ENCODE assay signal across 31 cellular contexts in genomic region chr6:39638126-39638822, GRCh38.
"Had no signal": no experiment of that assay in that cellular context is flagged by ENCODE, and none has a peak within 500 bp of the region (broad histone marks: within the 10 kb centered on the region; RNA-seq: fewer than 3 reads in every experiment).

No MANE protein-coding gene starts in this region.

- H3K27me3 Mint-ChIP-seq: activated naive CD4-positive, alpha-beta T cell treated with anti-CD3 and anti-CD28 coated beads, Interleukin-2, amount 10 ng/mL, durations not matched to agents 7 days and 5 days; brain had no signal

- H3K27ac Mint-ChIP-seq: activated CD4-positive, alpha-beta memory T cell treated with anti-CD3 and anti-CD28 coated beads for 36 hours; activated CD4-positive, alpha-beta T cell treated with anti-CD3 and anti-CD28 coated beads for 36 hours; activated CD4-positive, alpha-beta T cell treated with anti-CD3 and anti-CD28 coated beads, Interleukin-2, amount 10 ng/mL, durations not matched to agents 24 days and 14 days; activated CD8-positive, alpha-beta memory T cell treated with anti-CD3 and anti-CD28 coated beads, Interleukin-2, amount 10 ng/mL, durations not matched to agents 7 days and 5 days; activated CD8-positive, alpha-beta T cell treated with anti-CD3 and anti-CD28 coated beads, Interleukin-2, amount 10 ng/mL, durations not matched to agents 7 days and 5 days; activated naive CD4-positive, alpha-beta T cell treated with anti-CD3 and anti-CD28 coated beads, Interleukin-2, amount 10 ng/mL, durations not matched to agents 7 days and 5 days; activated naive CD4-positive, alpha-beta T cell treated with anti-CD3 and anti-CD28 coated beads, Interleukin-2, amount 50 U/mL, for 72 hours; activated naive CD8-positive, alpha-beta T cell treated with anti-CD3 and anti-CD28 coated beads, Interleukin-2, amount 10 ng/mL, durations not matched to agents 7 days and 5 days; activated T-helper 1 cell treated with anti-CD3 and anti-CD28 coated beads, Interleukin-12 subunit alpha, Interleukin-12 subunit beta, Interleukin-2, Interleukin-4 antibody, amounts not matched to agents 30 ng/mL and 10 ng/mL and 1 ng/mL, durations not matched to agents 14 hours and 24 hours and 36 hours; brain had no signal

- ATAC-seq: activated CD4-positive, alpha-beta T cell treated with anti-CD3 and anti-CD28 coated beads for 36 hours; activated CD8-positive, alpha-beta memory T cell treated with anti-CD3 and anti-CD28 coated beads, Interleukin-2, amount 10 ng/mL, durations not matched to agents 7 days and 5 days; activated CD8-positive, alpha-beta T cell treated with anti-CD3 and anti-CD28 coated beads, Interleukin-2, amount 10 ng/mL, durations not matched to agents 7 days and 5 days; activated naive CD4-positive, alpha-beta T cell treated with anti-CD3 and anti-CD28 coated beads, Interleukin-2, amount 50 U/mL, for 72 hours; gastroesophageal sphincter had no signal

- H3K9me3 Mint-ChIP-seq: activated CD4-positive, alpha-beta memory T cell treated with anti-CD3 and anti-CD28 coated beads for 36 hours; activated CD4-positive, alpha-beta T cell treated with anti-CD3 and anti-CD28 coated beads, Interleukin-2, amount 10 ng/mL, durations not matched to agents 24 days and 14 days; activated naive CD4-positive, alpha-beta T cell treated with anti-CD3 and anti-CD28 coated beads, Interleukin-2, amount 10 ng/mL, durations not matched to agents 7 days and 5 days; activated naive CD4-positive, alpha-beta T cell treated with anti-CD3 and anti-CD28 coated beads, Interleukin-2, amount 50 U/mL, for 72 hours; activated naive CD8-positive, alpha-beta T cell treated with anti-CD3 and anti-CD28 coated beads, Interleukin-2, amount 10 ng/mL, durations not matched to agents 7 days and 5 days; activated T-helper 1 cell treated with anti-CD3 and anti-CD28 coated beads, Interleukin-12 subunit alpha, Interleukin-12 subunit beta, Interleukin-2, Interleukin-4 antibody, amounts not matched to agents 30 ng/mL and 10 ng/mL and 1 ng/mL, durations not matched to agents 14 hours and 24 hours and 36 hours; brain had no signal

- H3K36me3 Mint-ChIP-seq: activated CD4-positive, alpha-beta memory T cell treated with anti-CD3 and anti-CD28 coated beads for 36 hours; activated CD8-positive, alpha-beta memory T cell treated with anti-CD3 and anti-CD28 coated beads, Interleukin-2, amount 10 ng/mL, durations not matched to agents 7 days and 5 days; activated naive CD4-positive, alpha-beta T cell treated with anti-CD3 and anti-CD28 coated beads, Interleukin-2, amount 10 ng/mL, durations not matched to agents 7 days and 5 days; activated naive CD4-positive, alpha-beta T cell treated with anti-CD3 and anti-CD28 coated beads, Interleukin-2, amount 50 U/mL, for 72 hours; activated naive CD8-positive, alpha-beta T cell treated with anti-CD3 and anti-CD28 coated beads, Interleukin-2, amount 10 ng/mL, durations not matched to agents 7 days and 5 days; brain had no signal

- H3K9me3 ChIP-seq: ascending aorta, breast epithelium, colonic mucosa, esophagus squamous epithelium, gastroesophageal sphincter had no signal

- H3K4me1 Mint-ChIP-seq: activated CD4-positive, alpha-beta T cell treated with anti-CD3 and anti-CD28 coated beads for 36 hours; activated CD4-positive, alpha-beta T cell treated with anti-CD3 and anti-CD28 coated beads, Interleukin-2, amount 10 ng/mL, durations not matched to agents 24 days and 14 days; activated CD8-positive, alpha-beta memory T cell treated with anti-CD3 and anti-CD28 coated beads, Interleukin-2, amount 10 ng/mL, durations not matched to agents 7 days and 5 days; activated naive CD4-positive, alpha-beta T cell treated with anti-CD3 and anti-CD28 coated beads, Interleukin-2, amount 10 ng/mL, durations not matched to agents 7 days and 5 days; activated naive CD8-positive, alpha-beta T cell treated with anti-CD3 and anti-CD28 coated beads, Interleukin-2, amount 10 ng/mL, durations not matched to agents 7 days and 5 days; brain had no signal

- H3K4me3 ChIP-seq: ascending aorta, breast epithelium, cardiac muscle cell, colonic mucosa, esophagus squamous epithelium, gastroesophageal sphincter had no signal

- DNase-seq: activated CD4-positive, alpha-beta memory T cell treated with anti-CD3 and anti-CD28 coated beads for 36 hours; activated CD4-positive, alpha-beta T cell treated with anti-CD3 and anti-CD28 coated beads for 36 hours; activated CD4-positive, alpha-beta T cell treated with anti-CD3 and anti-CD28 coated beads, Interleukin-2, amount 10 ng/mL, durations not matched to agents 24 days and 14 days; activated CD4-positive, CD25-positive, alpha-beta regulatory T cell; activated CD4-positive, CD25-positive, alpha-beta regulatory T cell treated with anti-CD3 and anti-CD28 coated beads, Interleukin-2, amount 50 U/mL, for 72 hours; activated CD8-positive, alpha-beta memory T cell treated with anti-CD3 and anti-CD28 coated beads, Interleukin-2, amount 10 ng/mL, durations not matched to agents 7 days and 5 days; activated CD8-positive, alpha-beta memory T cell treated with anti-CD3 and anti-CD28 coated beads, Interleukin-2, amount 50 U/mL, for 4 hours; activated CD8-positive, alpha-beta T cell treated with anti-CD3 and anti-CD28 coated beads, Interleukin-2, amount 10 ng/mL, durations not matched to agents 7 days and 5 days; activated gamma-delta T cell; activated naive CD4-positive, alpha-beta T cell; activated naive CD4-positive, alpha-beta T cell treated with anti-CD3 and anti-CD28 coated beads, Interleukin-2, amount 10 ng/mL, durations not matched to agents 7 days and 5 days; activated naive CD8-positive, alpha-beta T cell treated with anti-CD3 and anti-CD28 coated beads, Interleukin-2, amount 10 ng/mL, durations not matched to agents 7 days and 5 days; activated T-cell treated with anti-CD3 and anti-CD28 coated beads, Interleukin-2, amount 50 U/mL, for 1 hour; activated T-cell treated with anti-CD3 and anti-CD28 coated beads, Interleukin-2, amount 50 U/mL, for 48 hours; central memory CD4-positive, alpha-beta T cell; cerebellar nuclear complex; colonic mucosa; effector CD8-positive, alpha-beta T cell; esophagus squamous epithelium; foreskin melanocyte; T-helper 2 cell had no signal

- H3K4me3 Mint-ChIP-seq: activated CD4-positive, alpha-beta memory T cell treated with anti-CD3 and anti-CD28 coated beads for 36 hours; activated CD4-positive, alpha-beta T cell treated with anti-CD3 and anti-CD28 coated beads for 36 hours; activated CD4-positive, alpha-beta T cell treated with anti-CD3 and anti-CD28 coated beads, Interleukin-2, amount 10 ng/mL, durations not matched to agents 24 days and 14 days; activated CD8-positive, alpha-beta memory T cell treated with anti-CD3 and anti-CD28 coated beads, Interleukin-2, amount 10 ng/mL, durations not matched to agents 7 days and 5 days; activated CD8-positive, alpha-beta T cell treated with anti-CD3 and anti-CD28 coated beads, Interleukin-2, amount 10 ng/mL, durations not matched to agents 7 days and 5 days; activated naive CD4-positive, alpha-beta T cell treated with anti-CD3 and anti-CD28 coated beads, Interleukin-2, amount 10 ng/mL, durations not matched to agents 7 days and 5 days; activated naive CD8-positive, alpha-beta T cell treated with anti-CD3 and anti-CD28 coated beads, Interleukin-2, amount 10 ng/mL, durations not matched to agents 7 days and 5 days; activated T-helper 1 cell treated with anti-CD3 and anti-CD28 coated beads, Interleukin-12 subunit alpha, Interleukin-12 subunit beta, Interleukin-2, Interleukin-4 antibody, amounts not matched to agents 30 ng/mL and 10 ng/mL and 1 ng/mL, durations not matched to agents 14 hours and 24 hours and 36 hours; brain had no signal

- H3K36me3 ChIP-seq: ascending aorta, breast epithelium, cardiac muscle cell, colonic mucosa, esophagus squamous epithelium, gastroesophageal sphincter had no signal

- FAIRE-seq: endometrium, endothelial cell of umbilical vein had no signal

- H3K27ac ChIP-seq: ascending aorta, breast epithelium, cardiac muscle cell, colonic mucosa, epithelial cell of prostate, esophagus squamous epithelium, gastroesophageal sphincter had no signal

- H3K4me1 ChIP-seq: ascending aorta, breast epithelium, colonic mucosa, esophagus squamous epithelium had no signal

- H3K27me3 ChIP-seq: ascending aorta, breast epithelium, cardiac muscle cell, colonic mucosa, esophagus squamous epithelium, gastroesophageal sphincter had no signal
